Comparison of ENCODE assay signal across 30 cellular contexts in genomic region chr3:174153875-174154274, GRCh38.
DNase-seq lines count a peak whose midpoint lies in the region; FAIRE-seq and TF ChIP-seq lines count a peak whose summit lies in the region.
"Had no signal": no experiment of that assay in that cellular context is flagged by ENCODE, and none has a peak within 500 bp of the region (broad histone marks: within the 10 kb centered on the region; RNA-seq: fewer than 3 reads in every experiment).

No MANE protein-coding gene starts in this region.

- peak; percentile 6 for FAIRE-seq in H54 (lab: Jason Lieb, UNC)
- FAIRE-seq: GM12891 had no signal

- no peaks in the 10 kb centered on the region for H3K27me3 ChIP-seq in thyroid gland
- H3K27me3 ChIP-seq: gastroesophageal sphincter, hepatocyte had no signal

- H3K4me1 ChIP-seq in thyroid gland: no peaks in the 10 kb centered on the region
- H3K4me1 ChIP-seq: gastroesophageal sphincter, lower lobe of right lung had no signal

- WGBS in thyroid gland, 2 donors: 86 to 91% methylated on average over 1 of the region's 1 CpG

- DNase-seq in AG09309 (ENCODE audit: low read depth) (peak; percentile 28), H54 (ENCODE audit: insufficient read length, low spot score) (no peak), amniotic stem cell (lab: John Stamatoyannopoulos, UW) (peak; percentile 11), fibroblast of peridontal ligament (ENCODE audit: extremely low read depth) (peak; percentile 27), head of caudate nucleus (no peak), thyroid gland (no peak), Ammon's horn (ENCODE audit: low spot score) (no peak)
- no peak for DNase-seq in stimulated activated CD4-positive, alpha-beta T cell treated with anti-CD3 and anti-CD28 coated beads, Interleukin-4, amount 100 ng/mL, for 4 hours
- DNase-seq: 8988T; activated CD4-positive, alpha-beta T cell treated with anti-CD3 and anti-CD28 coated beads for 4 hours; activated naive CD4-positive, alpha-beta T cell treated with anti-CD3 and anti-CD28 coated beads, Interleukin-2, amount 50 U/mL, for 16 hours; AML-193; CD4-positive, alpha-beta T cell; DMS79 treated with DMSO at 0.1 percent for 48 hours; effector memory CD4-positive, alpha-beta T cell; HCEC 1CT; lower lobe of right lung; natural killer cell; NCI-H1048; NCI-H1694 treated with DMSO at 0.1 percent for 48 hours; NCI-H2171; nucleus accumbens; stimulated activated CD4-positive, alpha-beta T cell treated with anti-CD3 and anti-CD28 coated beads, Interleukin-15, amount 100 ng/mL, for 24 hours; substantia nigra; T1000; WERI-Rb-1 had no signal

- no peaks in the 10 kb centered on the region for H3K9me3 ChIP-seq in thyroid gland
- H3K9me3 ChIP-seq: gastroesophageal sphincter, lower lobe of right lung had no signal

- TF ChIP-seq CTCF in AG09309 (IDR thresholded peaks at IDR 0.05; ENCODE audit: control insufficient read depth, insufficient read depth, low read depth, low read length, missing control alignments): no peak
- TF ChIP-seq CTCF in thyroid gland (IDR thresholded peaks at IDR 0.05): no peak

- H3K4me3 ChIP-seq in AG09309 (ENCODE audit: control insufficient read depth, low read depth, low read length) (no peak overlapping the region), thyroid gland (replicated peaks in 1 of 3) (no peak overlapping the region)
- H3K4me3 ChIP-seq: coronary artery, gastroesophageal sphincter, hepatocyte, lower lobe of right lung had no signal

- H3K27ac ChIP-seq in thyroid gland: no peak overlapping the region
- H3K27ac ChIP-seq: coronary artery, gastroesophageal sphincter, hepatocyte, lower lobe of right lung, WERI-Rb-1 had no signal

- TF ChIP-seq POLR2A in H54 (IDR thresholded peaks at IDR 0.05; ENCODE audit: low read depth, low read length) (no peak), thyroid gland (IDR thresholded peaks at IDR 0.05) (no peak)

- intact Hi-C loops in head of caudate nucleus (cut with DNase I): no loop called here
- intact Hi-C loops in thyroid gland (cut with DNase I): no loop called here

- no peaks in the 10 kb centered on the region for H3K36me3 ChIP-seq in thyroid gland
- H3K36me3 ChIP-seq: gastroesophageal sphincter, lower lobe of right lung, WERI-Rb-1 had no signal

Comparison
In these comparisons a context has a peak if more than half of its experiments do, and no peak if none do; other contexts are left out.
1. DNase-seq: peak in AG09309 (single experiment), amniotic stem cell (single experiment) and fibroblast of peridontal ligament (single experiment); none in H54 (single experiment), stimulated activated CD4-positive, alpha-beta T cell treated with anti-CD3 and anti-CD28 coated beads, Interleukin-4, amount 100 ng/mL, for 4 hours (0 of 2), head of caudate nucleus (0 of 42), thyroid gland (0 of 2) and Ammon's horn (single experiment).